In genomic region chr21:44785620-44786344, GRCh38 we compare ENCODE assay signal across 12 cellular contexts. TPM values are rescaled to one million over a fixed set of nuclear protein-coding genes. Genes with fewer than 3 reads are reported as not detected.
A peak's percentile ranks its signal among the peaks of the same experiment; 100 is the strongest.
DNase-seq lines count a peak whose midpoint lies in the region; ATAC-seq and TF ChIP-seq lines count a peak whose summit lies in the region.
"Had no signal": no experiment of that assay in that cellular context is flagged by ENCODE, and none has a peak within 500 bp of the region (broad histone marks: within the 10 kb centered on the region; RNA-seq: fewer than 3 reads in every experiment).

No MANE protein-coding gene starts in this region.

- TF ChIP-seq CTCF in left lung (IDR thresholded peaks at IDR 0.05) (no peak), testis (IDR thresholded peaks at IDR 0.05) (no peak), upper lobe of left lung (IDR thresholded peaks at IDR 0.05) (no peak)

- TF ChIP-seq EP300 in upper lobe of left lung (IDR thresholded peaks at IDR 0.05), result peak in 1 of 4 donors; percentile 28

- intact Hi-C loops in left lung (cut with DNase I) (no loop called here), testis (cut with DNase I; ENCODE audit: low total_unique reads) (no loop called here)

- WGBS in testis, 2 donors, result 80 to 82% methylated on average over 14 of the region's 14 CpGs
- 69 to 76% methylated on average over 13 to 14 of the region's 14 CpGs for WGBS in upper lobe of left lung, 2 donors

- no peak overlapping the region for H3K27ac ChIP-seq in left lung
- H3K27ac ChIP-seq in testis, result no peak overlapping the region
- no peak overlapping the region for H3K27ac ChIP-seq in upper lobe of left lung
- H3K27ac ChIP-seq: BLaER1 treated with 17β-estradiol and CSF1 and Interleukin-3, amounts not matched to agents 10 nM and 100 nM; HL-60; left ventricle myocardium inferior had no signal

- DNase-seq in DMS153 (lab: John Stamatoyannopoulos, UW) (peak; percentile 40), NCI-H146 (lab: John Stamatoyannopoulos, UW) (peak; percentile 66), SHP77 (lab: John Stamatoyannopoulos, UW) (peak; percentile 25 to 38), left lung (no peak), testis (no peak), upper lobe of left lung (no peak)
- DNase-seq: left ventricle myocardium inferior had no signal

- H3K4me1 ChIP-seq in left lung (peaks cover 10 to 16% of the 10 kb centered on the region in 2 donors), testis (peaks cover under 1% of the 10 kb centered on the region), upper lobe of left lung (peaks cover 2 to 26% (median 14%) of the 10 kb centered on the region in 4 donors)

- TF ChIP-seq POLR2A in testis (IDR thresholded peaks at IDR 0.05) (no peak), upper lobe of left lung (IDR thresholded peaks at IDR 0.05) (no peak)

- H3K27me3 ChIP-seq in left lung, result no peaks in the 10 kb centered on the region
- H3K27me3 ChIP-seq in testis, result no peaks in the 10 kb centered on the region
- no peaks in the 10 kb centered on the region for H3K27me3 ChIP-seq in upper lobe of left lung
- H3K27me3 ChIP-seq: BLaER1 treated with 17β-estradiol and CSF1 and Interleukin-3, amounts not matched to agents 10 nM and 100 nM had no signal

- ATAC-seq in left lung (peak; percentile 67), GM19023 (IDR thresholded peaks at IDR 0.05; ENCODE audit: unreplicated experiment) (no peak), GM21390 (IDR thresholded peaks at IDR 0.05; ENCODE audit: unreplicated experiment) (no peak), upper lobe of left lung (ENCODE audit: low FRiP score in 2 of 2) (no peak)
- ATAC-seq: stimulated activated effector memory CD8-positive, alpha-beta T cell treated with anti-CD3 and anti-CD28 coated beads, Interleukin-12 subunit alpha, Interleukin-12 subunit beta, amount 100 ng/mL, for 72 hours had no signal

- H3K36me3 ChIP-seq in left lung, result peaks cover 0 to 18% of the 10 kb centered on the region in 2 donors
- H3K36me3 ChIP-seq in testis (ENCODE audit: low read depth, missing control alignments), result no peaks in the 10 kb centered on the region
- H3K36me3 ChIP-seq in upper lobe of left lung, result peaks cover 0 to 21% (median 4%) of the 10 kb centered on the region in 4 donors

- H3K9me3 ChIP-seq in left lung (no peaks in the 10 kb centered on the region), testis (no peaks in the 10 kb centered on the region), upper lobe of left lung (no peaks in the 10 kb centered on the region)
- H3K9me3 ChIP-seq: left ventricle myocardium inferior had no signal

- H3K4me3 ChIP-seq in left lung (no peak overlapping the region), testis (no peak overlapping the region), upper lobe of left lung (no peak overlapping the region)
- H3K4me3 ChIP-seq: BLaER1 treated with 17β-estradiol and CSF1 and Interleukin-3, amounts not matched to agents 10 nM and 100 nM; left ventricle myocardium inferior had no signal

RNA-seq across cellular contexts. Expression of gene UBE2G2, which starts 15.8 kb away (rescaled TPM):
- 10 to 100 TPM; 75.0 to 90.9 TPM for total RNA-seq in left lung
- 10 to 100 TPM; 73.6 to 82.8 TPM for total RNA-seq in testis
- 38.9 TPM for polyA plus RNA-seq in testis (ENCODE audit: insufficient read depth, low read depth, low replicate concordance)
- 100 to 1,000 TPM in 1 of 6 donors, 10 to 100 TPM in 5; 74.4 to 218 (median 80.1) TPM for total RNA-seq in upper lobe of left lung

RNA-seq across cellular contexts. Expression of gene SUMO3, which starts 32.1 kb away (rescaled TPM):
- total RNA-seq in left lung (10 to 100 TPM; 92.4 to 99.3 TPM), testis (10 to 100 TPM; 69.9 to 87.9 TPM), upper lobe of left lung (10 to 100 TPM; 46.1 to 97.6 (median 73.2) TPM)
- polyA plus RNA-seq in testis (ENCODE audit: insufficient read depth, low read depth, low replicate concordance), result 93.0 TPM

Comparison
In these comparisons a context has a peak if more than half of its experiments do, and no peak if none do; other contexts are left out.
1. DNase-seq: peak in DMS153 (single experiment), NCI-H146 (single experiment) and SHP77 (2 of 2); none in left lung (0 of 2), testis (single experiment) and upper lobe of left lung (0 of 2).